ENCODE assay signal across 1 cellular context in the genomic region with DNA sequence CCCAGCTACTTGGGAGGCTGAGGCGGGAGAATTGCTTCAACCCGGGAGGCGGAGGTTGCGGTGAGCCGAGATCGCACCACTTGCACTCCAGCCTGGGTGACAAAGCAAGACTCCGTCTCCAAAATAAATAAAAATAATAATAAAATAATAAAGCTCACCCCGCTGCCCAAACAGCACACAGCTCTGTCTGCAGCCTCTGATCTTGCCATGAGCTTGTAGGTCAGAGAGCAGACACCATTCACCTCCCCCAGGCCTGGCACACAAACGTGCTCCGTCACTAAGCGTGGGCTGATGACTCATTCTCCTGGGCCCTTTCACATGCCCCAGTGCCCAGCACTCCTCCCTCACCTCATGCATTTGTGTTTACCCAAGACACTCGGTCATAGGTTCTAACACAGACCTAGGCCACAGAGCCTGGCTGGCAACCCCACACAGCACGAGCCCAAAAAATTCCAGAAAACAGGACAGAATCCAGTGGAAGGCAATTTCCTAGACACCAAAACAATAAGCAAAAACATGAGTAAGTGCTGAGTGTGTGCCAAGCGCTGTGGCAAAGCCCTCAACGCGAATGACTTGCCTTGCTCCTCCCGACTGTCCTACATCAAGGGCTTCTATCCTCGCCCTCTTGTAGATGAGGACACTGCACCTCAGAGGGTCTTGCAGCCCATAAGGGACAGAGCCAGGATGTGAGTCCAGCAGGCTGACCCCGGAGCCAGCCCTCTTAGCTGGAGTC.
A peak's percentile ranks its signal among the peaks of the same experiment; 100 is the strongest.
TF ChIP-seq lines count a peak whose summit lies in the region.

No MANE protein-coding gene starts in this region.

TF ChIP-seq in HepG2, 621 proteins besides CTCF, POLR2A, EP300 and RAD21 (continued from another document):
- TF ChIP-seq, protein P1, sequence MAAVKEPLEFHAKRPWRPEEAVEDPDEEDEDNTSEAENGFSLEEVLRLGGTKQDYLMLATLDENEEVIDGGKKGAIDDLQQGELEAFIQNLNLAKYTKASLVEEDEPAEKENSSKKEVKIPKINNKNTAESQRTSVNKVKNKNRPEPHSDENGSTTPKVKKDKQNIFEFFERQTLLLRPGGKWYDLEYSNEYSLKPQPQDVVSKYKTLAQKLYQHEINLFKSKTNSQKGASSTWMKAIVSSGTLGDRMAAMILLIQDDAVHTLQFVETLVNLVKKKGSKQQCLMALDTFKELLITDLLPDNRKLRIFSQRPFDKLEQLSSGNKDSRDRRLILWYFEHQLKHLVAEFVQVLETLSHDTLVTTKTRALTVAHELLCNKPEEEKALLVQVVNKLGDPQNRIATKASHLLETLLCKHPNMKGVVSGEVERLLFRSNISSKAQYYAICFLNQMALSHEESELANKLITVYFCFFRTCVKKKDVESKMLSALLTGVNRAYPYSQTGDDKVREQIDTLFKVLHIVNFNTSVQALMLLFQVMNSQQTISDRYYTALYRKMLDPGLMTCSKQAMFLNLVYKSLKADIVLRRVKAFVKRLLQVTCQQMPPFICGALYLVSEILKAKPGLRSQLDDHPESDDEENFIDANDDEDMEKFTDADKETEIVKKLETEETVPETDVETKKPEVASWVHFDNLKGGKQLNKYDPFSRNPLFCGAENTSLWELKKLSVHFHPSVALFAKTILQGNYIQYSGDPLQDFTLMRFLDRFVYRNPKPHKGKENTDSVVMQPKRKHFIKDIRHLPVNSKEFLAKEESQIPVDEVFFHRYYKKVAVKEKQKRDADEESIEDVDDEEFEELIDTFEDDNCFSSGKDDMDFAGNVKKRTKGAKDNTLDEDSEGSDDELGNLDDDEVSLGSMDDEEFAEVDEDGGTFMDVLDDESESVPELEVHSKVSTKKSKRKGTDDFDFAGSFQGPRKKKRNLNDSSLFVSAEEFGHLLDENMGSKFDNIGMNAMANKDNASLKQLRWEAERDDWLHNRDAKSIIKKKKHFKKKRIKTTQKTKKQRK (IDR thresholded peaks at IDR 0.05; ENCODE audit: low read length): no peak
- TF ChIP-seq, protein P2, sequence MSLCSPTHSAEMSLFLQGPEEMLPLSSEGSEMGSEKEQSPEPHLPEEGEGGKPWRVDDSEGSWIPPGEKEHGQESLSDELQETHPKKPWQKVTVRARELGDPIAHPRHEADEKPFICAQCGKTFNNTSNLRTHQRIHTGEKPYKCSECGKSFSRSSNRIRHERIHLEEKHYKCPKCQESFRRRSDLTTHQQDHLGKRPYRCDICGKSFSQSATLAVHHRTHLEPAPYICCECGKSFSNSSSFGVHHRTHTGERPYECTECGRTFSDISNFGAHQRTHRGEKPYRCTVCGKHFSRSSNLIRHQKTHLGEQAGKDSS (CRISPR knock-in tag; IDR thresholded peaks at IDR 0.05; ENCODE audit: borderline replicate concordance, low read depth): peak; percentile 49; the same call in 1 of the 2 replicates
- no peak for TF ChIP-seq XBP1 (CRISPR knock-in tag; IDR thresholded peaks at IDR 0.05)
- peak; percentile 81 for TF ChIP-seq TGIF2 (CRISPR knock-in tag; IDR thresholded peaks at IDR 0.05)
- no peak for TF ChIP-seq ZNF703 (CRISPR knock-in tag; IDR thresholded peaks at IDR 0.05; ENCODE audit: borderline replicate concordance)
- TF ChIP-seq ZBTB4 (CRISPR knock-in tag; IDR thresholded peaks at IDR 0.05; ENCODE audit: borderline replicate concordance): no peak
- TF ChIP-seq ATF5 (CRISPR knock-in tag; IDR thresholded peaks at IDR 0.05; ENCODE audit: low read depth): no peak
- 0 out of 2 replicates have a peak, but pooled peaks have one; percentile 12 for TF ChIP-seq MAFF (IDR thresholded peaks at IDR 0.05; ENCODE audit: low read depth, low read length)
- peak; percentile 90 for TF ChIP-seq ELF3 (CRISPR knock-in tag; IDR thresholded peaks at IDR 0.05)
